In the genomic region with DNA sequence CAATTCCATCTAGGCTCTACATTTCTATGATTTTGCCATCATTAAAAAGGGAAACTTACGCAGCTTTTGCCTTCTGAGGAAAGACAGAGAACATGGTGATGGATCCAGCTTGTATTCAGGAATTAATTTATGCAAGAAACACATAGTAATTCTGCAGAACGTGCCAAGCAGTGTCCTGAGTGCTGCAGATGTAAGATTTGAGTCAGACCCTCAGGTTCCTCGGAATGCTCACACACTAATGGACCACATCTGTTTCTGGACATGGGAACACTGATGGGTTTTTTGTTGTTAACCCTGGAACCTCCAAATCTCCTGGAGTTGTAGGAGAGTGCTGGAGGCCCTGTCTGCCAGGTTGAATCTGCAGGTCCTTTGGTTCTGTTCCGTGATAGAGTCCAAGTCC, we compare ENCODE assay signal across 28 cellular contexts.
"Had no signal": no experiment of that assay in that cellular context is flagged by ENCODE, and none has a peak within 500 bp of the region (broad histone marks: within the 10 kb centered on the region; RNA-seq: fewer than 3 reads in every experiment).

No MANE protein-coding gene starts in this region.

- H3K4me3 ChIP-seq: stomach, suprapubic skin, testis, thoracic aorta, thyroid gland, tibial artery, tibial nerve, transverse colon, upper lobe of left lung, upper lobe of right lung, uterus, vagina had no signal

- H3K27me3 Mint-ChIP-seq: stimulated activated memory B cell treated with anti-CD40 and anti-IgM and Interleukin-4, amounts not matched to agents 10 μg/mL and 1 μg/mL and 100 μg/mL, for 72 hours; stimulated activated naive B cell treated with anti-CD40 and anti-IgM and Interleukin-4, amounts not matched to agents 10 μg/mL and 1 μg/mL and 100 μg/mL, for 72 hours had no signal

- DNase-seq: stimulated activated CD4-positive, alpha-beta T cell treated with anti-CD3 and anti-CD28 coated beads, Interleukin-2, amount 100 ng/mL, for 48 hours; stimulated activated CD4-positive, alpha-beta T cell treated with anti-CD3 and anti-CD28 coated beads, Interleukin-4, amount 100 ng/mL, for 1 hour; stimulated activated CD4-positive, alpha-beta T cell treated with anti-CD3 and anti-CD28 coated beads, Interleukin-4, amount 100 ng/mL, for 24 hours; stimulated activated CD4-positive, alpha-beta T cell treated with anti-CD3 and anti-CD28 coated beads, Interleukin-4, amount 100 ng/mL, for 4 hours; stimulated activated CD8-positive, alpha-beta memory T cell treated with anti-CD3 and anti-CD28 coated beads, Interleukin-4, amount 100 ng/mL, for 48 hours; stimulated activated naive B cell treated with anti-CD40 and anti-IgM and Interleukin-4, amounts not matched to agents 10 μg/mL and 1 μg/mL and 100 μg/mL, for 72 hours; stimulated activated naive CD4-positive, alpha-beta T cell; stimulated activated naive CD4-positive, alpha-beta T cell treated with Interleukin-2 at 50 U/mL for 16 hours; stimulated activated naive CD8-positive, alpha-beta T cell treated with anti-CD3 and anti-CD28 coated beads, Interleukin-15, amount 100 ng/mL, for 72 hours; stimulated activated naive CD8-positive, alpha-beta T cell treated with anti-CD3 and anti-CD28 coated beads, Interleukin-15, Interleukin-2, amounts not matched to agents 100 U/mL and 50 U/mL, for 24 hours; stomach; substantia nigra; testis; thyroid gland; tibial artery; transverse colon; trophoblast cell; upper lobe of left lung; upper lobe of right lung; uterus had no signal

- H3K36me3 ChIP-seq: stomach, suprapubic skin, thoracic aorta, thyroid gland, tibial artery, tibial nerve, transverse colon, upper lobe of left lung, upper lobe of right lung, uterus, vagina had no signal

- H3K9me3 ChIP-seq: stomach, suprapubic skin, testis, thoracic aorta, thyroid gland, tibial artery, tibial nerve, transverse colon, upper lobe of left lung, upper lobe of right lung, uterus, vagina had no signal

- H3K4me1 ChIP-seq: suprapubic skin, testis, upper lobe of left lung, upper lobe of right lung had no signal

- H3K27me3 ChIP-seq: stomach, suprapubic skin, testis, thyroid gland, tibial artery, tibial nerve, transverse colon, upper lobe of left lung, upper lobe of right lung, uterus, vagina had no signal

- H3K27ac ChIP-seq: stomach, suprapubic skin, testis, thoracic aorta, thyroid gland, tibial artery, tibial nerve, transverse colon, upper lobe of left lung, upper lobe of right lung, uterus, vagina had no signal

- H3K27ac Mint-ChIP-seq: stimulated activated effector memory CD8-positive, alpha-beta T cell treated with anti-CD3 and anti-CD28 coated beads, Interleukin-12 subunit alpha, Interleukin-12 subunit beta, amount 100 ng/mL, for 72 hours; stimulated activated memory B cell treated with anti-CD40 and anti-IgM and Interleukin-4, amounts not matched to agents 10 μg/mL and 1 μg/mL and 100 μg/mL, for 72 hours; stimulated activated naive B cell treated with anti-CD40 and anti-IgM and Interleukin-4, amounts not matched to agents 10 μg/mL and 1 μg/mL and 100 μg/mL, for 72 hours; stimulated activated naive CD8-positive, alpha-beta T cell treated with anti-CD3 and anti-CD28 coated beads, Interleukin-15, amount 100 ng/mL, for 72 hours; stimulated activated naive CD8-positive, alpha-beta T cell treated with anti-CD3 and anti-CD28 coated beads, Interleukin-15, Interleukin-2, amounts not matched to agents 100 ng/mL and 50 ng/mL, for 24 hours; type B pancreatic cell had no signal

- H3K9me3 Mint-ChIP-seq: stimulated activated effector memory CD8-positive, alpha-beta T cell treated with anti-CD3 and anti-CD28 coated beads, Interleukin-12 subunit alpha, Interleukin-12 subunit beta, amount 100 ng/mL, for 72 hours; stimulated activated naive CD8-positive, alpha-beta T cell treated with anti-CD3 and anti-CD28 coated beads, Interleukin-15, amount 100 ng/mL, for 72 hours had no signal

- H3K4me1 Mint-ChIP-seq: stimulated activated naive CD8-positive, alpha-beta T cell treated with anti-CD3 and anti-CD28 coated beads, Interleukin-15, amount 100 ng/mL, for 72 hours had no signal

- H3K4me3 Mint-ChIP-seq: stimulated activated effector memory CD8-positive, alpha-beta T cell treated with anti-CD3 and anti-CD28 coated beads, Interleukin-12 subunit alpha, Interleukin-12 subunit beta, amount 100 ng/mL, for 72 hours; stimulated activated memory B cell treated with anti-CD40 and anti-IgM and Interleukin-4, amounts not matched to agents 10 μg/mL and 1 μg/mL and 100 μg/mL, for 72 hours; stimulated activated naive B cell treated with anti-CD40 and anti-IgM and Interleukin-4, amounts not matched to agents 10 μg/mL and 1 μg/mL and 100 μg/mL, for 72 hours; stimulated activated naive CD8-positive, alpha-beta T cell treated with anti-CD3 and anti-CD28 coated beads, Interleukin-15, amount 100 ng/mL, for 72 hours; stimulated activated naive CD8-positive, alpha-beta T cell treated with anti-CD3 and anti-CD28 coated beads, Interleukin-15, Interleukin-2, amounts not matched to agents 100 ng/mL and 50 ng/mL, for 24 hours; type B pancreatic cell had no signal

- ATAC-seq: stimulated activated effector memory CD8-positive, alpha-beta T cell treated with anti-CD3 and anti-CD28 coated beads, Interleukin-12 subunit alpha, Interleukin-12 subunit beta, amount 100 ng/mL, for 72 hours; stimulated activated memory B cell treated with anti-CD40 and anti-IgM and Interleukin-4, amounts not matched to agents 10 μg/mL and 1 μg/mL and 100 μg/mL, for 72 hours; stimulated activated naive B cell treated with anti-CD40 and anti-IgM and Interleukin-4, amounts not matched to agents 10 μg/mL and 1 μg/mL and 100 μg/mL, for 72 hours; stimulated activated naive CD8-positive, alpha-beta T cell treated with anti-CD3 and anti-CD28 coated beads, Interleukin-15, amount 100 ng/mL, for 72 hours; stimulated activated naive CD8-positive, alpha-beta T cell treated with anti-CD3 and anti-CD28 coated beads, Interleukin-15, Interleukin-2, amounts not matched to agents 100 U/mL and 50 U/mL, for 24 hours; upper lobe of right lung had no signal
